16 cellular contexts compared by ENCODE assay signal in genomic region chr2:28414583-28414982, GRCh38. TPM values are rescaled to one million over a fixed set of nuclear protein-coding genes. Genes with fewer than 3 reads are reported as not detected.
DNase-seq lines count a peak whose midpoint lies in the region; ATAC-seq and TF ChIP-seq lines count a peak whose summit lies in the region.
"Had no signal": no experiment of that assay in that cellular context is flagged by ENCODE, and none has a peak within 500 bp of the region (broad histone marks: within the 10 kb centered on the region; RNA-seq: fewer than 3 reads in every experiment).

No MANE protein-coding gene starts in this region.

- WGBS in mesodermal cell (ENCODE audit: insufficient coverage in 2 of 2), 2 experiments, result 88 to 89% methylated on average over 2 to 4 of the region's 5 CpGs

- H3K9me3 Mint-ChIP-seq in brain, result no peaks in the 10 kb centered on the region
- H3K9me3 Mint-ChIP-seq: type B pancreatic cell had no signal

- no peak overlapping the region for H3K4me3 ChIP-seq in right atrium auricular region
- no peak overlapping the region for H3K4me3 ChIP-seq in mesodermal cell (ENCODE audit: extremely low read depth, insufficient read depth, low read length, poor library complexity, severe bottlenecking)
- no peak overlapping the region for H3K4me3 ChIP-seq in uterus

- no peaks in the 10 kb centered on the region for H3K27me3 ChIP-seq in right atrium auricular region
- H3K27me3 ChIP-seq in uterus, result no peaks in the 10 kb centered on the region

- peak overlapping the region in 3 of 5 experiments; percentile 23 to 63 (median 57) for H3K27ac Mint-ChIP-seq in brain
- H3K27ac Mint-ChIP-seq: type B pancreatic cell had no signal

- H3K4me3 Mint-ChIP-seq in brain, result no peak overlapping the region
- H3K4me3 Mint-ChIP-seq: type B pancreatic cell had no signal

- H3K27ac ChIP-seq in right atrium auricular region (peak overlapping the region in 1 of 2 donors; percentile 6), mesodermal cell (ENCODE audit: low read depth, low read length, severe bottlenecking) (peak overlapping the region; percentile 23), uterus (peak overlapping the region; percentile 9 to 40)
- H3K27ac ChIP-seq: epithelial cell of prostate, HL-60 had no signal

- H3K4me1 ChIP-seq in right atrium auricular region (peaks cover 0 to 34% of the 10 kb centered on the region in 2 donors), mesodermal cell (ENCODE audit: control insufficient read depth, insufficient read depth, low read length, poor library complexity, severe bottlenecking) (peaks cover 9% of the 10 kb centered on the region), uterus (peaks cover 4 to 6% of the 10 kb centered on the region in 2 donors)

- peak; percentile 33 for ATAC-seq in Right ventricle myocardium superior (ENCODE audit: poor library complexity)
- no peak for ATAC-seq in left lobe of liver

- H3K9me3 ChIP-seq in right atrium auricular region, result no peaks in the 10 kb centered on the region
- no peaks in the 10 kb centered on the region for H3K9me3 ChIP-seq in mesodermal cell (ENCODE audit: control insufficient read depth, low read length)
- H3K9me3 ChIP-seq in uterus, result no peaks in the 10 kb centered on the region

- TF ChIP-seq POLR2A in uterus (IDR thresholded peaks at IDR 0.05), result no peak

- DNase-seq in Right ventricle myocardium superior (peak; percentile 20), right atrium auricular region (ENCODE audit: low spot score) (no peak), uterus (no peak), SKM-1 treated with dmso at 0.1 percent for 144 hours (lab: John Stamatoyannopoulos, UW; ENCODE audit: unreplicated experiment) (no peak), left lobe of liver (ENCODE audit: low spot score) (no peak)
- DNase-seq in stimulated activated CD8-positive, alpha-beta memory T cell treated with anti-CD3 and anti-CD28 coated beads, Interleukin-4, amount 100 ng/mL, for 48 hours, result no peak
- DNase-seq: activated naive CD4-positive, alpha-beta T cell treated with anti-CD3 and anti-CD28 coated beads, Interleukin-2, amount 50 U/mL, for 16 hours; cerebellar nuclear complex; DMS 273 treated with DMSO at 0.1 percent for 48 hours; NCI-H524; OCI-M1 had no signal

- peaks cover 3% of the 10 kb centered on the region for H3K27me3 Mint-ChIP-seq in brain
- H3K27me3 Mint-ChIP-seq: type B pancreatic cell had no signal

- H3K36me3 ChIP-seq in right atrium auricular region (peaks cover 80% of the 10 kb centered on the region), mesodermal cell (ENCODE audit: control insufficient read depth, insufficient read depth, low read length) (peaks cover 88% of the 10 kb centered on the region), uterus (no peaks in the 10 kb centered on the region)

- intact Hi-C loops in Right ventricle myocardium superior (cut with DNase I) (no loop called here), uterus (cut with DNase I; ENCODE audit: low total_unique reads) (no loop called here)

- peaks cover 32% of the 10 kb centered on the region for H3K36me3 Mint-ChIP-seq in brain

- TF ChIP-seq CTCF in right atrium auricular region (IDR thresholded peaks at IDR 0.05) (no peak), brain (conservative IDR thresholded peaks at IDR 0.05) (no peak), uterus (IDR thresholded peaks at IDR 0.05) (no peak)

- H3K4me1 Mint-ChIP-seq in brain, result peaks cover 26% of the 10 kb centered on the region

RNA-seq across cellular contexts. Expression of gene FOSL2, which starts 21.9 kb away (rescaled TPM):
- total RNA-seq in Right ventricle myocardium superior (45.7 TPM), right atrium auricular region (100 to 1,000 TPM in 1 of 2 donors, 10 to 100 TPM in 1; 54.0 to 116 TPM), uterus (100 to 1,000 TPM in 1 of 4 donors, 10 to 100 TPM in 3; 39.8 to 134 (median 58.7) TPM), left lobe of liver (9.3 TPM)
- polyA plus RNA-seq in brain (ENCODE audit: insufficient read depth, low read depth, low replicate concordance), result 13.7 TPM
- 27.5 TPM for polyA plus RNA-seq in mesodermal cell (2013, experiment 1 of 2)
- polyA plus RNA-seq in mesodermal cell (2013, experiment 2 of 2), result 28.4 TPM
